24 cellular contexts compared by ENCODE assay signal in the genomic region with DNA sequence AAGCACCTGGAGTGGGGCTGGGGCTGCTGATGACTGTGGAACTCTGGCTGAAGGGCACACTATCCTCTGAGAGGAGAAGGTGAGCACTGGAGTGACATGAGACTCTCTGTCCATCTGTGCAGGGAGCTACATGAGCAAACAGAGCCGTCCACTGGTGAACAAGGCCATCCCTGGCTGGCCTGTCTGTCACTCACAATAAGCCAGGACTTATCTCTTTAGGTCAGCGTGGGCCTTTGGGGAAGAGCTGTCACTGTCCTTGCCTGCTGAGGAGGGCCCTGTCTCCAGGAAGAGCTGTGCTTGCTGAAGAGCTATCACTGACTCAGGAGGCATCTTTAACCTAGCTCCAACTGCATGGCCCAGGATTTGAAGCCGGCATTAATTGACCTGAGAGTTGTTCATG.
"Had no signal": no experiment of that assay in that cellular context is flagged by ENCODE, and none has a peak within 500 bp of the region (broad histone marks: within the 10 kb centered on the region; RNA-seq: fewer than 3 reads in every experiment).

No MANE protein-coding gene starts in this region.

- H3K4me3 ChIP-seq: hepatocyte, lower lobe of right lung, ovary, right atrium auricular region, right lobe of liver, smooth muscle cell, thoracic aorta, tibial nerve, uterus had no signal

- H3K4me3 Mint-ChIP-seq: naive thymus-derived CD8-positive, alpha-beta T cell; nephron progenitor cell; stimulated activated memory B cell treated with anti-CD40 and anti-IgM and Interleukin-4, amounts not matched to agents 10 μg/mL and 1 μg/mL and 100 μg/mL, for 72 hours; stimulated activated naive CD8-positive, alpha-beta T cell treated with anti-CD3 and anti-CD28 coated beads, Interleukin-15, amount 100 ng/mL, for 72 hours; type B pancreatic cell had no signal

- H3K27ac Mint-ChIP-seq: naive thymus-derived CD8-positive, alpha-beta T cell; nephron progenitor cell; progenitor cell of endocrine pancreas; stimulated activated memory B cell treated with anti-CD40 and anti-IgM and Interleukin-4, amounts not matched to agents 10 μg/mL and 1 μg/mL and 100 μg/mL, for 72 hours; type B pancreatic cell had no signal

- H3K9me3 ChIP-seq: lower lobe of right lung, ovary, right lobe of liver, thoracic aorta, tibial nerve, uterus had no signal

- H3K9me3 Mint-ChIP-seq: nephron progenitor cell; stimulated activated memory B cell treated with anti-CD40 and anti-IgM and Interleukin-4, amounts not matched to agents 10 μg/mL and 1 μg/mL and 100 μg/mL, for 72 hours; stimulated activated naive CD8-positive, alpha-beta T cell treated with anti-CD3 and anti-CD28 coated beads, Interleukin-15, amount 100 ng/mL, for 72 hours; type B pancreatic cell had no signal

- H3K27me3 ChIP-seq: ovary, right atrium auricular region, right lobe of liver, tibial nerve, uterus had no signal

- H3K4me1 ChIP-seq: lower lobe of right lung, right atrium auricular region, uterus had no signal

- H3K36me3 Mint-ChIP-seq: naive thymus-derived CD8-positive, alpha-beta T cell; stimulated activated memory B cell treated with anti-CD40 and anti-IgM and Interleukin-4, amounts not matched to agents 10 μg/mL and 1 μg/mL and 100 μg/mL, for 72 hours; type B pancreatic cell had no signal

- H3K27ac ChIP-seq: hepatocyte, lower lobe of right lung, ovary, right atrium auricular region, right lobe of liver, uterus had no signal

- H3K36me3 ChIP-seq: lower lobe of right lung, ovary, right atrium auricular region, right lobe of liver, thoracic aorta, tibial nerve, uterus had no signal

- ATAC-seq: lower lobe of right lung; naive thymus-derived CD8-positive, alpha-beta T cell; right lobe of liver; stimulated activated memory B cell treated with anti-CD40 and anti-IgM and Interleukin-4, amounts not matched to agents 10 μg/mL and 1 μg/mL and 100 μg/mL, for 72 hours; stimulated activated naive CD8-positive, alpha-beta T cell treated with anti-CD3 and anti-CD28 coated beads, Interleukin-15, amount 100 ng/mL, for 72 hours had no signal

- DNase-seq: islet precursor cell; lower lobe of right lung; mammary epithelial cell; mesenchymal stem cell; naive thymus-derived CD8-positive, alpha-beta T cell; nephron progenitor cell; ovary; right lobe of liver; stimulated activated CD4-positive, alpha-beta T cell treated with anti-CD3 and anti-CD28 coated beads, Interleukin-1b, Interleukin-23, amount 100 ng/mL, for 48 hours; stimulated activated CD4-positive, alpha-beta T cell treated with anti-CD3 and anti-CD28 coated beads, Interleukin-2, amount 100 ng/mL, for 48 hours; stimulated activated CD4-positive, alpha-beta T cell treated with anti-CD3 and anti-CD28 coated beads, Interleukin-4, amount 100 ng/mL, for 4 hours; stimulated activated CD8-positive, alpha-beta memory T cell treated with anti-CD3 and anti-CD28 coated beads, Interleukin-4, amount 100 ng/mL, for 48 hours; stimulated activated naive CD4-positive, alpha-beta T cell treated with Interleukin-2 at 50 U/mL for 16 hours; stimulated activated naive CD8-positive, alpha-beta T cell treated with anti-CD3 and anti-CD28 coated beads, Interleukin-15, amount 100 ng/mL, for 72 hours; substantia nigra; uterus had no signal

- H3K4me1 Mint-ChIP-seq: stimulated activated memory B cell treated with anti-CD40 and anti-IgM and Interleukin-4, amounts not matched to agents 10 μg/mL and 1 μg/mL and 100 μg/mL, for 72 hours; stimulated activated naive CD8-positive, alpha-beta T cell treated with anti-CD3 and anti-CD28 coated beads, Interleukin-15, amount 100 ng/mL, for 72 hours had no signal
